In genomic region chr13:23183292-23183691, GRCh38 we compare ENCODE assay signal across 18 cellular contexts. TPM values are rescaled to one million over a fixed set of nuclear protein-coding genes. Genes with fewer than 3 reads are reported as not detected.
"Had no signal": no experiment of that assay in that cellular context is flagged by ENCODE, and none has a peak within 500 bp of the region (broad histone marks: within the 10 kb centered on the region; RNA-seq: fewer than 3 reads in every experiment).

No MANE protein-coding gene starts in this region.

- H2AFZ ChIP-seq: hepatocyte, parathyroid adenoma had no signal

- H3K27me3 ChIP-seq: hepatocyte, tibial artery, upper lobe of right lung, vagina had no signal

- H3K9ac ChIP-seq: parathyroid adenoma had no signal

- H3K9me3 Mint-ChIP-seq: natural killer cell treated with Interleukin-12 subunit alpha and Interleukin-12 subunit beta and Interleukin-15 and Interleukin-18, amount 100 ng/mL, for 72 hours; stimulated activated memory B cell treated with anti-CD40 and anti-IgM and Interleukin-4, amounts not matched to agents 10 μg/mL and 1 μg/mL and 100 μg/mL, for 72 hours; stimulated activated naive CD8-positive, alpha-beta T cell treated with anti-CD3 and anti-CD28 coated beads, Interleukin-15, Interleukin-2, amounts not matched to agents 100 ng/mL and 50 ng/mL, for 24 hours had no signal

- H3K4me3 ChIP-seq: hepatocyte, mucosa of descending colon, prostate gland, tibial artery, upper lobe of right lung, vagina had no signal

- H3K9me3 ChIP-seq: mucosa of descending colon, prostate gland, tibial artery, upper lobe of right lung, vagina had no signal

- H3K4me1 Mint-ChIP-seq: stimulated activated memory B cell treated with anti-CD40 and anti-IgM and Interleukin-4, amounts not matched to agents 10 μg/mL and 1 μg/mL and 100 μg/mL, for 72 hours had no signal

- H3K79me2 ChIP-seq: hepatocyte, parathyroid adenoma had no signal

- H3K27me3 Mint-ChIP-seq: stimulated activated memory B cell treated with anti-CD40 and anti-IgM and Interleukin-4, amounts not matched to agents 10 μg/mL and 1 μg/mL and 100 μg/mL, for 72 hours; stimulated activated naive CD8-positive, alpha-beta T cell treated with anti-CD3 and anti-CD28 coated beads, Interleukin-15, Interleukin-2, amounts not matched to agents 100 ng/mL and 50 ng/mL, for 24 hours had no signal

- H3K4me3 Mint-ChIP-seq: natural killer cell treated with Interleukin-12 subunit alpha and Interleukin-12 subunit beta and Interleukin-15 and Interleukin-18, amount 100 ng/mL, for 72 hours; stimulated activated memory B cell treated with anti-CD40 and anti-IgM and Interleukin-4, amounts not matched to agents 10 μg/mL and 1 μg/mL and 100 μg/mL, for 72 hours; stimulated activated naive CD8-positive, alpha-beta T cell treated with anti-CD3 and anti-CD28 coated beads, Interleukin-15, Interleukin-2, amounts not matched to agents 100 ng/mL and 50 ng/mL, for 24 hours had no signal

- H3K27ac Mint-ChIP-seq: natural killer cell treated with Interleukin-12 subunit alpha and Interleukin-12 subunit beta and Interleukin-15 and Interleukin-18, amount 100 ng/mL, for 72 hours; stimulated activated memory B cell treated with anti-CD40 and anti-IgM and Interleukin-4, amounts not matched to agents 10 μg/mL and 1 μg/mL and 100 μg/mL, for 72 hours; stimulated activated naive CD8-positive, alpha-beta T cell treated with anti-CD3 and anti-CD28 coated beads, Interleukin-15, Interleukin-2, amounts not matched to agents 100 ng/mL and 50 ng/mL, for 24 hours had no signal

- DNase-seq: central memory CD4-positive, alpha-beta T cell; effector memory CD4-positive, alpha-beta T cell; kidney; left colon; mammary epithelial cell; mucosa of descending colon; retina; stimulated activated CD4-positive, alpha-beta T cell treated with anti-CD3 and anti-CD28 coated beads, Interleukin-4, amount 100 ng/mL, for 1 hour; tibial artery; upper lobe of right lung had no signal

- H3K4me1 ChIP-seq: prostate gland, tibial artery, upper lobe of right lung, vagina had no signal

- H3K36me3 ChIP-seq: prostate gland, tibial artery, upper lobe of right lung, vagina had no signal

- ATAC-seq: esophagus mucosa; left colon; mucosa of descending colon; natural killer cell treated with Interleukin-12 subunit alpha and Interleukin-12 subunit beta and Interleukin-15 and Interleukin-18, amount 100 ng/mL, for 72 hours; stimulated activated memory B cell treated with anti-CD40 and anti-IgM and Interleukin-4, amounts not matched to agents 10 μg/mL and 1 μg/mL and 100 μg/mL, for 72 hours; upper lobe of right lung had no signal

- H3K36me3 Mint-ChIP-seq: natural killer cell treated with Interleukin-12 subunit alpha and Interleukin-12 subunit beta and Interleukin-15 and Interleukin-18, amount 100 ng/mL, for 72 hours; stimulated activated memory B cell treated with anti-CD40 and anti-IgM and Interleukin-4, amounts not matched to agents 10 μg/mL and 1 μg/mL and 100 μg/mL, for 72 hours had no signal

- H3K27ac ChIP-seq: hepatocyte, parathyroid adenoma, prostate gland, tibial artery, upper lobe of right lung, vagina had no signal

- H3K4me2 ChIP-seq: hepatocyte had no signal

RNA-seq across cellular contexts. Expression of gene SGCG, which starts 2.5 kb away (rescaled TPM):
- total RNA-seq: mammary epithelial cell; natural killer cell treated with Interleukin-12 subunit alpha and Interleukin-12 subunit beta and Interleukin-15 and Interleukin-18, amount 100 ng/mL, for 72 hours; vagina had no signal
- polyA plus RNA-seq: mammary epithelial cell had no signal
